Comparison of ENCODE assay signal across 12 cellular contexts in the genomic region with DNA sequence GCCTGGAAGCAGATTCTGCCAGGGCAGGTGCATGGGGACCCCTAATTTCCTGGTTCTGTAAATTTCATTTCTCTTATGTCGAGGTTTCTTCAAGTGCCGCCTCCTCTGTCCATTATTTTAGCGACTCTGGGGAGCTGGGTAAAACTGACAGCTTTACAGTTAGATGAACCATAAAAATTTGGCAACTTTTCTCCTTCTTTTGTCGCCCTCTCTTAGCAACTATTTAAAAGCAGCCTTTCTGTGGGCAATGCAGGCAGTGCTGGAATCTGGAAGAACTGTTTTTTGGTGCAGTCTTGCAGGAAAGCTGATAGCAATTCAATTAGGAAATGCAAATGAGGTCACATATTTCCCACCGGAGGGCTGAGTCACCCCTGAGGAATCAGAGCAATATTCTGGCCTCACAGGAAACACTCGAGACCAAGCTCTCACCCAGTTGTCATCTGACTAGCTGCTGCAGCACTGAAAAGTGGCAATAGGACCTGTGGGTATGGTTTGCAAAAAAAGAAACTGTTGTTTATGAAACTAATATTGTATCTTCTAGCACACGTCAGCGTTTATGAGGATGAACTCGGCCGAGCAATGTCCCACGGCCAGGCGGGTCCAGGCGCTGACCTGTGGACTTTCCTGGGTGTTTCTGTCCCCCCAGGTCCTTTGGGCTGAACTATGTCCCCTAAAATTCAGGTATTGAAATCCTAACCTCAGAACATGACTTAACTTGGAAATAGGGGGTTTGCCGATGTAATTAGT.
DNase-seq lines count a peak whose midpoint lies in the region; ATAC-seq and TF ChIP-seq lines count a peak whose summit lies in the region.
"Had no signal": no experiment of that assay in that cellular context is flagged by ENCODE, and none has a peak within 500 bp of the region (broad histone marks: within the 10 kb centered on the region; RNA-seq: fewer than 3 reads in every experiment).

No MANE protein-coding gene starts in this region.

- no peak overlapping the region for H3K4ac ChIP-seq in trophoblast cell (ENCODE audit: low read depth, low read length)

- no peak overlapping the region for H4K12ac ChIP-seq in trophoblast cell (ENCODE audit: low read depth, low read length)

- ATAC-seq in GM18909 (IDR thresholded peaks at IDR 0.05; ENCODE audit: poor library complexity, unreplicated experiment) (no peak), GM18519 (IDR thresholded peaks at IDR 0.05; ENCODE audit: low FRiP score, unreplicated experiment) (no peak)
- ATAC-seq: naive thymus-derived CD8-positive, alpha-beta T cell had no signal

- H2BK120ac ChIP-seq in trophoblast cell (ENCODE audit: insufficient read depth, low read length, poor library complexity) = no peak overlapping the region

- no peak overlapping the region for H3K9ac ChIP-seq in trophoblast cell (ENCODE audit: low read length)

- H4K91ac ChIP-seq in trophoblast cell (ENCODE audit: low read depth, low read length) = no peak overlapping the region

- no peak overlapping the region for H2AFZ ChIP-seq in trophoblast cell (ENCODE audit: insufficient read depth, low read length, poor library complexity)

- H3K27ac ChIP-seq in trophoblast cell (ENCODE audit: low read depth, low read length) = no peak overlapping the region
- H3K27ac ChIP-seq: cardiac muscle cell had no signal

- no peaks in the 10 kb centered on the region for H3K79me1 ChIP-seq in trophoblast cell (ENCODE audit: low read length)

- no peaks in the 10 kb centered on the region for H3K27me3 ChIP-seq in trophoblast cell (ENCODE audit: insufficient read depth, low read length)
- H3K27me3 ChIP-seq: cardiac muscle cell had no signal

- H3K4me3 ChIP-seq in fibroblast of pulmonary artery (replicated peaks; ENCODE audit: low read depth, low read length) (no peak overlapping the region), trophoblast cell (ENCODE audit: low read depth, low read length) (no peak overlapping the region)
- H3K4me3 ChIP-seq: cardiac muscle cell had no signal

- no peak overlapping the region for H4K8ac ChIP-seq in trophoblast cell (ENCODE audit: low read depth, low read length)

- H2BK12ac ChIP-seq in trophoblast cell (ENCODE audit: low read length) = no peak overlapping the region

- no CpG with 5 or more reads among the region's 14 CpGs for WGBS in trophoblast cell (ENCODE audit: extremely low coverage, insufficient coverage, insufficient read length)

- peaks cover 4 to 12% of the 10 kb centered on the region in 2 experiments for H3K4me1 ChIP-seq in trophoblast cell (ENCODE audit: control insufficient read depth in 1 of 2, insufficient read depth in 2 of 2, low read length in 2 of 2)

- DNase-seq in EH (ENCODE audit: low read depth) = peak; percentile 60
- peak; percentile 48 for DNase-seq in RPMI8226
- peak; percentile 17 for DNase-seq in fibroblast of pulmonary artery (ENCODE audit: low read depth)
- peak; percentile 13 to 28 for DNase-seq in trophoblast cell
- no peak for DNase-seq in activated CD4-positive, alpha-beta T cell treated with anti-CD3 and anti-CD28 coated beads for 1 hour
- DNase-seq in activated CD4-positive, alpha-beta T cell treated with anti-CD3 and anti-CD28 coated beads, Interleukin-2, amount 50 U/mL, for 48 hours = no peak
- DNase-seq: DMS 273 treated with DMSO at 0.1 percent for 48 hours; naive thymus-derived CD8-positive, alpha-beta T cell; NK-92 treated with Interleukin-12 subunit alpha and Interleukin-12 subunit beta, amount 100 ng/mL, for 24 hours had no signal

- H3K36me3 ChIP-seq in trophoblast cell (ENCODE audit: control insufficient read depth in 1 of 2, insufficient read depth in 2 of 2, low read length in 2 of 2) = no peaks in the 10 kb centered on the region
- H3K36me3 ChIP-seq: cardiac muscle cell had no signal

- H2AK5ac ChIP-seq in trophoblast cell (ENCODE audit: low read length) = no peak overlapping the region

- peak overlapping the region; percentile 41 for H3K4me2 ChIP-seq in trophoblast cell (ENCODE audit: low read length)

- no peak overlapping the region for H2BK5ac ChIP-seq in trophoblast cell (ENCODE audit: low read depth, low read length, poor library complexity)

- no peak overlapping the region for H3K23ac ChIP-seq in trophoblast cell (ENCODE audit: low read length)

- H3K79me2 ChIP-seq in trophoblast cell (ENCODE audit: control insufficient read depth, insufficient read depth, low read length, poor library complexity) = no peaks in the 10 kb centered on the region

- no peak overlapping the region for H3K14ac ChIP-seq in trophoblast cell (ENCODE audit: low read length)

- TF ChIP-seq CTCF in fibroblast of pulmonary artery (IDR thresholded peaks at IDR 0.05; ENCODE audit: low read length, missing control alignments) = no peak

- no peak overlapping the region for H3K18ac ChIP-seq in trophoblast cell (ENCODE audit: low read length)

- peaks cover 10% of the 10 kb centered on the region for H3K9me3 ChIP-seq in trophoblast cell (ENCODE audit: insufficient read depth, low read depth, low read length)

Comparison
In these comparisons a context has a peak if more than half of its experiments do, and no peak if none do; other contexts are left out.
1. DNase-seq: peak in EH (single experiment), RPMI8226 (single experiment), fibroblast of pulmonary artery (single experiment) and trophoblast cell (2 of 2); none in activated CD4-positive, alpha-beta T cell treated with anti-CD3 and anti-CD28 coated beads for 1 hour (single experiment) and activated CD4-positive, alpha-beta T cell treated with anti-CD3 and anti-CD28 coated beads, Interleukin-2, amount 50 U/mL, for 48 hours (0 of 2).